9 cellular contexts compared by ENCODE assay signal in genomic region chr9:131266301-131267229, GRCh38. TPM values are rescaled to one million over a fixed set of nuclear protein-coding genes. Genes with fewer than 3 reads are reported as not detected.
DNase-seq lines count a peak whose midpoint lies in the region; ATAC-seq, FAIRE-seq and TF ChIP-seq lines count a peak whose summit lies in the region.
"Had no signal": no experiment of that assay in that cellular context is flagged by ENCODE, and none has a peak within 500 bp of the region (broad histone marks: within the 10 kb centered on the region; RNA-seq: fewer than 3 reads in every experiment).

No MANE protein-coding gene starts in this region.

- peak; percentile 73 for DNase-seq in activated CD8-positive, alpha-beta memory T cell treated with anti-CD3 and anti-CD28 coated beads for 24 hours
- DNase-seq in activated CD8-positive, alpha-beta memory T cell treated with anti-CD3 and anti-CD28 coated beads, Interleukin-2, amount 50 U/mL, for 4 hours = no peak
- DNase-seq in HepG2 (ENCODE audit: low spot score) (no peak), type B pancreatic cell (ENCODE audit: extremely low spot score, unreplicated experiment) (no peak), chondrocyte (ENCODE audit: low spot score) (no peak), COR-L47 (lab: John Stamatoyannopoulos, UW) (no peak), NCI-H748 treated with DMSO at 0.1 percent for 48 hours (lab: John Stamatoyannopoulos, UW) (no peak)
- DNase-seq: erythroblast had no signal

- WGBS in HepG2 (ENCODE audit: low lambda C conversion rate) = 30% methylated on average over 10 of the region's 24 CpGs

- TF ChIP-seq RAD21 in HepG2 (CRISPR knock-in tag; IDR thresholded peaks at IDR 0.05) = no peak

- in situ Hi-C loops in HepG2 (cut with HindIII; ENCODE audit: extremely low pct_ligation_motif_present, low pct_unique_long_range_greater_than_20kb) = no loop called here

- H3K79me2 ChIP-seq in HepG2 (ENCODE audit: insufficient read depth, low read length) = no peaks in the 10 kb centered on the region

- CTCF ChIA-PET in HepG2 (lab: Yijun Ruan, JAX; ENCODE audit: low intra/inter-chr PET ratio, low total read pairs) = no interaction called here

- H3K4me1 ChIP-seq in HepG2 (ENCODE audit: insufficient read depth, low read length) = peaks cover 59% of the 10 kb centered on the region

- no peaks in the 10 kb centered on the region for H3K27me3 Mint-ChIP-seq in activated naive CD8-positive, alpha-beta T cell
- no peaks in the 10 kb centered on the region for H3K27me3 Mint-ChIP-seq in type B pancreatic cell
- H3K27me3 Mint-ChIP-seq in chondrocyte (ENCODE audit: low read depth) = no peaks in the 10 kb centered on the region

- BruUV-seq in HepG2 (replicated peaks; lab: Mats Ljungman, UMichigan) = no TSS peak

- TF ChIP-seq EP300 in HepG2 (IDR thresholded peaks at IDR 0.05; ENCODE audit: low read depth in 2 of 2, low read length in 2 of 2) (no peak), HepG2 (CRISPR knock-in tag; IDR thresholded peaks at IDR 0.05; ENCODE audit: borderline replicate concordance) (no peak)

- POLR2A ChIA-PET in HepG2 (lab: Yijun Ruan, JAX) = no interaction called here

- peak; percentile 52 for ATAC-seq in HepG2

- peak overlapping the region in 1 of 3 experiments; percentile 2; a peak in 1 of 6 replicates for H3K4me3 ChIP-seq in HepG2 (replicated peaks in 1 of 3; ENCODE audit: insufficient read depth in 1 of 3, low read depth in 2 of 3, low read length in 3 of 3)

- H3K36me3 Mint-ChIP-seq in activated naive CD8-positive, alpha-beta T cell = peaks cover 7% of the 10 kb centered on the region
- H3K36me3 Mint-ChIP-seq in type B pancreatic cell (no peaks in the 10 kb centered on the region), chondrocyte (ENCODE audit: low read depth) (no peaks in the 10 kb centered on the region)

- H3K36me3 ChIP-seq in HepG2 (replicated peaks in 1 of 2; ENCODE audit: control insufficient read depth in 1 of 2, insufficient read depth in 2 of 2, low read length in 2 of 2) = no peaks in the 10 kb centered on the region

- no peak overlapping the region for H3K27ac ChIP-seq in HepG2 (ENCODE audit: extremely low read length, insufficient read depth, low read length)

- H2AFZ ChIP-seq in HepG2 (ENCODE audit: low read length) = no peak overlapping the region

- peak overlapping the region; percentile 43 for H3K4me2 ChIP-seq in HepG2 (ENCODE audit: low read depth, low read length)

- FAIRE-seq in HepG2 (lab: Jason Lieb, UNC) = no peak

- TF ChIP-seq POLR2A in HepG2 (IDR thresholded peaks at IDR 0.05; ENCODE audit: insufficient read depth in 1 of 2, low read depth in 2 of 2, low read length in 2 of 2) = no peak

- H4K20me1 ChIP-seq in HepG2 (ENCODE audit: insufficient read depth, low read length) = no peaks in the 10 kb centered on the region

- H3K9ac ChIP-seq in HepG2 (ENCODE audit: insufficient read depth, low read depth, low read length) = no peak overlapping the region

- intact Hi-C loops in HepG2 (cut with micrococcal nuclease; ENCODE audit: unreplicated experiment) = no loop called here

- peak overlapping the region; percentile 97 for H3K27ac Mint-ChIP-seq in activated naive CD8-positive, alpha-beta T cell
- H3K27ac Mint-ChIP-seq in type B pancreatic cell (peak overlapping the region; percentile 55), chondrocyte (ENCODE audit: unreplicated experiment) (no peak overlapping the region)

- H3K9me3 Mint-ChIP-seq in activated naive CD8-positive, alpha-beta T cell (ENCODE audit: low read depth) = no peaks in the 10 kb centered on the region
- H3K9me3 Mint-ChIP-seq in type B pancreatic cell (no peaks in the 10 kb centered on the region), chondrocyte (ENCODE audit: low read depth) (no peaks in the 10 kb centered on the region)

- H3K4me3 Mint-ChIP-seq in activated naive CD8-positive, alpha-beta T cell = peak overlapping the region; percentile 69
- no peak overlapping the region for H3K4me3 Mint-ChIP-seq in type B pancreatic cell
- H3K4me3 Mint-ChIP-seq in chondrocyte (ENCODE audit: unreplicated experiment) = no peak overlapping the region

- peaks cover 85% of the 10 kb centered on the region for H3K4me1 Mint-ChIP-seq in activated naive CD8-positive, alpha-beta T cell (ENCODE audit: low read depth)
- peaks cover 4% of the 10 kb centered on the region for H3K4me1 Mint-ChIP-seq in type B pancreatic cell (ENCODE audit: unreplicated experiment)
- H3K4me1 Mint-ChIP-seq in chondrocyte (ENCODE audit: low read depth) = no peaks in the 10 kb centered on the region

- no peaks in the 10 kb centered on the region for H3K9me3 ChIP-seq in HepG2 (ENCODE audit: low read length)

- H3K27me3 ChIP-seq in HepG2 (ENCODE audit: control insufficient read depth in 1 of 2, insufficient read depth in 2 of 2, low read length in 2 of 2) = peaks cover 2 to 18% of the 10 kb centered on the region in 2 experiments; a peak in 3 of 5 replicates

- TF ChIP-seq CTCF in HepG2 (CRISPR knock-in tag; IDR thresholded peaks at IDR 0.05) = no peak
- no peak for TF ChIP-seq CTCF in type B pancreatic cell (conservative IDR thresholded peaks at IDR 0.05)
- no peak for TF ChIP-seq CTCF in chondrocyte (IDR thresholded peaks at IDR 0.05)

TF ChIP-seq in HepG2, 621 proteins besides CTCF, POLR2A, EP300 and RAD21 (continues in another document):
- TF ChIP-seq ZBTB7A (CRISPR knock-in tag; IDR thresholded peaks at IDR 0.05) (0 out of 2 replicates have a peak, but pooled peaks have one; percentile 1), FOXK1 (CRISPR knock-in tag; IDR thresholded peaks at IDR 0.05; ENCODE audit: borderline replicate concordance, low read depth) (no peak), ZNF263 (CRISPR knock-in tag; IDR thresholded peaks at IDR 0.05) (peak; percentile 82), ARNTL (CRISPR knock-in tag; IDR thresholded peaks at IDR 0.05) (0 out of 2 replicates have a peak, but pooled peaks have one; percentile 4), EED (CRISPR knock-in tag; IDR thresholded peaks at IDR 0.05) (peak; percentile 69; the same call in 1 of the 2 replicates), CREB1 (IDR thresholded peaks at IDR 0.05) (0 out of 2 replicates have a peak, but pooled peaks have one; percentile 6), CREB1 (CRISPR knock-in tag; IDR thresholded peaks at IDR 0.05) (no peak)

RNA-seq across cellular contexts. Expression of gene FAM78A, which starts 9.7 kb away (rescaled TPM):
- total RNA-seq in HepG2 (2016; rRNA removed; fragmentation: Illumina TruSeq; extraction: Trizol) = 0.14 and 0.18 TPM in 2 replicates
- total RNA-seq in HepG2 (2016; cell fraction: cytosol; rRNA removed; fragmentation: Illumina TruSeq; extraction: Trizol; ENCODE audit: low read depth) = not detected in 2 replicates
- total RNA-seq in HepG2 (2016; cell fraction: insoluble cytoplasmic fraction; rRNA removed; fragmentation: Illumina TruSeq; extraction: Trizol) = 0.15 and 0.26 TPM in 2 replicates
- 0.15 TPM in 1 of 2 replicates, not detected in the other for total RNA-seq in HepG2 (2016; cell fraction: membrane; rRNA removed; fragmentation: Illumina TruSeq; extraction: Trizol)
- total RNA-seq in HepG2 (2016; cell fraction: nucleus; rRNA removed; fragmentation: Illumina TruSeq; extraction: Trizol) = 0.50 and 0.68 TPM in 2 replicates
- polyA plus RNA-seq in HepG2 (2011; rRNA removed) = 0.51 and 0.62 TPM in 2 replicates
- polyA plus RNA-seq in HepG2 (2011; cell fraction: cytosol; rRNA removed) = 0.37 and 0.43 TPM in 2 replicates
- 0.63 and 0.69 TPM in 2 replicates for polyA plus RNA-seq in HepG2 (2011; cell fraction: nucleus; rRNA removed)
- polyA plus RNA-seq in HepG2 (2012) = 0.25 and 0.30 TPM in 2 replicates
- polyA plus RNA-seq in HepG2 (2016; cell fraction: cytosol; fragmentation: Illumina TruSeq; extraction: Trizol; ENCODE audit: low read depth) = 0.03 and 0.11 TPM in 2 replicates
- polyA plus RNA-seq in HepG2 (2016; cell fraction: insoluble cytoplasmic fraction; fragmentation: Illumina TruSeq; extraction: Trizol; ENCODE audit: low read depth) = 0.12 and 0.21 TPM in 2 replicates
- polyA plus RNA-seq in HepG2 (2016; cell fraction: membrane; fragmentation: Illumina TruSeq; extraction: Trizol; ENCODE audit: low read depth) = 0.07 and 0.10 TPM in 2 replicates
- 0.11 and 0.22 TPM in 2 replicates for polyA plus RNA-seq in HepG2 (2016; cell fraction: nucleus; fragmentation: Illumina TruSeq; extraction: Trizol; ENCODE audit: insufficient read depth, low read depth)
- polyA minus RNA-seq in HepG2 (2011; rRNA and poly(A)+ RNA removed; ENCODE audit: low replicate concordance) = 0.62 and 23.9 TPM in 2 replicates
- polyA minus RNA-seq in HepG2 (2011; cell fraction: cytosol; rRNA and poly(A)+ RNA removed) = 0.26 and 0.49 TPM in 2 replicates
- polyA minus RNA-seq in HepG2 (2011; cell fraction: nucleus; rRNA and poly(A)+ RNA removed) = 0.12 and 0.13 TPM in 2 replicates
- total RNA-seq in type B pancreatic cell (ENCODE audit: low replicate concordance) = 0.79 and 1.9 TPM in 2 replicates
- total RNA-seq in chondrocyte = 1.4 to 1.6 TPM (median 1.5 TPM) in 3 replicates

RNA-seq across cellular contexts. Expression of gene PLPP7, which starts 23.0 kb away (rescaled TPM):
- total RNA-seq in HepG2 (2016; rRNA removed; fragmentation: Illumina TruSeq; extraction: Trizol) (0.66 and 1.2 TPM in 2 replicates), type B pancreatic cell (ENCODE audit: low replicate concordance) (0.50 and 3.1 TPM in 2 replicates), chondrocyte (1.1 to 2.3 TPM (median 1.5 TPM) in 3 replicates)
- 1.1 TPM in 2 replicates for total RNA-seq in HepG2 (2016; cell fraction: cytosol; rRNA removed; fragmentation: Illumina TruSeq; extraction: Trizol; ENCODE audit: low read depth)
- total RNA-seq in HepG2 (2016; cell fraction: insoluble cytoplasmic fraction; rRNA removed; fragmentation: Illumina TruSeq; extraction: Trizol) = 0.85 and 1.0 TPM in 2 replicates
- 1.7 TPM in 2 replicates for total RNA-seq in HepG2 (2016; cell fraction: membrane; rRNA removed; fragmentation: Illumina TruSeq; extraction: Trizol)
- 0.28 and 1.4 TPM in 2 replicates for total RNA-seq in HepG2 (2016; cell fraction: nucleus; rRNA removed; fragmentation: Illumina TruSeq; extraction: Trizol)
- polyA plus RNA-seq in HepG2 (2011; rRNA removed) = 0.33 and 0.67 TPM in 2 replicates
- polyA plus RNA-seq in HepG2 (2011; cell fraction: cytosol; rRNA removed) = 0.47 and 1.0 TPM in 2 replicates
- polyA plus RNA-seq in HepG2 (2011; cell fraction: nucleus; rRNA removed) = 0.66 and 0.87 TPM in 2 replicates
- 0.69 and 0.78 TPM in 2 replicates for polyA plus RNA-seq in HepG2 (2012)
- 1.2 and 1.6 TPM in 2 replicates for polyA plus RNA-seq in HepG2 (2016; cell fraction: cytosol; fragmentation: Illumina TruSeq; extraction: Trizol; ENCODE audit: low read depth)
- polyA plus RNA-seq in HepG2 (2016; cell fraction: insoluble cytoplasmic fraction; fragmentation: Illumina TruSeq; extraction: Trizol; ENCODE audit: low read depth) = 0.74 and 0.82 TPM in 2 replicates
- polyA plus RNA-seq in HepG2 (2016; cell fraction: membrane; fragmentation: Illumina TruSeq; extraction: Trizol; ENCODE audit: low read depth) = 1.7 TPM in 2 replicates
- polyA plus RNA-seq in HepG2 (2016; cell fraction: nucleus; fragmentation: Illumina TruSeq; extraction: Trizol; ENCODE audit: insufficient read depth, low read depth) = 0.56 and 0.57 TPM in 2 replicates
- 0.16 and 1.9 TPM in 2 replicates for polyA minus RNA-seq in HepG2 (2011; rRNA and poly(A)+ RNA removed; ENCODE audit: low replicate concordance)
- polyA minus RNA-seq in HepG2 (2011; cell fraction: cytosol; rRNA and poly(A)+ RNA removed) = 0.70 and 0.79 TPM in 2 replicates
- polyA minus RNA-seq in HepG2 (2011; cell fraction: nucleus; rRNA and poly(A)+ RNA removed) = 0.52 and 1.1 TPM in 2 replicates
